Comparison of ENCODE assay signal across 2 cellular contexts in the genomic region with DNA sequence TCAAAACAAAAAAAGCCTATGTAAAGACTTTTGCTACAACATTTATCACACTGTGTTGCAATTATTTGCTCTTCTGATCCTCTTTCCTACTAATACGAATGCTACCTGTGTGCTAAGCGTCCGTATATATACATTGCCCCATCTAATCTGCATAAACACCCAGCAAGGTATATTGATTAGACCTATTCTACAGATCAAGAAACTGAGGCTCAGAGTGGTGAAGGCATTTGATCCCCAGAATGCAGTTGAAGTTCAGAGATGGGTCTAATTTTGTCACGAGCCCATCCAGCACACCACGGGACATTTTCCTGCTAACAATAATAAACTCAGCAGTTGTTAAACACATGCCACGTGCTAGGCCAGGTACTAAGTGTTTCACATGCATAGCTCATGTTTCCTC.
A peak's percentile ranks its signal among the peaks of the same experiment; 100 is the strongest.
TF ChIP-seq lines count a peak whose summit lies in the region.

No MANE protein-coding gene starts in this region.

TF ChIP-seq in HepG2, 621 proteins besides CTCF, POLR2A, EP300 and RAD21:
- TF ChIP-seq, protein P1, sequence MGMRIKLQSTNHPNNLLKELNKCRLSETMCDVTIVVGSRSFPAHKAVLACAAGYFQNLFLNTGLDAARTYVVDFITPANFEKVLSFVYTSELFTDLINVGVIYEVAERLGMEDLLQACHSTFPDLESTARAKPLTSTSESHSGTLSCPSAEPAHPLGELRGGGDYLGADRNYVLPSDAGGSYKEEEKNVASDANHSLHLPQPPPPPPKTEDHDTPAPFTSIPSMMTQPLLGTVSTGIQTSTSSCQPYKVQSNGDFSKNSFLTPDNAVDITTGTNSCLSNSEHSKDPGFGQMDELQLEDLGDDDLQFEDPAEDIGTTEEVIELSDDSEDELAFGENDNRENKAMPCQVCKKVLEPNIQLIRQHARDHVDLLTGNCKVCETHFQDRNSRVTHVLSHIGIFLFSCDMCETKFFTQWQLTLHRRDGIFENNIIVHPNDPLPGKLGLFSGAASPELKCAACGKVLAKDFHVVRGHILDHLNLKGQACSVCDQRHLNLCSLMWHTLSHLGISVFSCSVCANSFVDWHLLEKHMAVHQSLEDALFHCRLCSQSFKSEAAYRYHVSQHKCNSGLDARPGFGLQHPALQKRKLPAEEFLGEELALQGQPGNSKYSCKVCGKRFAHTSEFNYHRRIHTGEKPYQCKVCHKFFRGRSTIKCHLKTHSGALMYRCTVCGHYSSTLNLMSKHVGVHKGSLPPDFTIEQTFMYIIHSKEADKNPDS (CRISPR knock-in tag; IDR thresholded peaks at IDR 0.05) = no peak
- peak; percentile 85 for TF ChIP-seq ZNF629 (CRISPR knock-in tag; conservative IDR thresholded peaks at IDR 0.05)
- no peak for TF ChIP-seq MZF1 (CRISPR knock-in tag; IDR thresholded peaks at IDR 0.05; ENCODE audit: borderline replicate concordance)

TF ChIP-seq in K562, 482 proteins besides CTCF, POLR2A, EP300 and RAD21:
- TF ChIP-seq KDM5B (IDR thresholded peaks at IDR 0.05; ENCODE audit: insufficient replicate concordance, low read depth, low read length) (no peak), RBM25 (IDR thresholded peaks at IDR 0.05; ENCODE audit: low read depth, low read length, severe bottlenecking) (peak; percentile 75), ZNF277 (CRISPR knock-in tag; IDR thresholded peaks at IDR 0.05; ENCODE audit: borderline replicate concordance) (no peak), KDM1A (IDR thresholded peaks at IDR 0.05) (peak; percentile 33 to 50; a peak in 2 of 4 replicates), KDM4B (IDR thresholded peaks at IDR 0.05; ENCODE audit: borderline replicate concordance in 2 of 2, low read depth in 1 of 2) (no peak), CBX3 (IDR thresholded peaks at IDR 0.05; ENCODE audit: borderline replicate concordance in 1 of 2, low read length in 2 of 2) (no peak), THAP7 (CRISPR knock-in tag; IDR thresholded peaks at IDR 0.05) (no peak), BCOR (IDR thresholded peaks at IDR 0.05) (peak; percentile 79; the same call in 1 of the 2 replicates), NCOA6 (IDR thresholded peaks at IDR 0.05) (no peak), TGIF2 (CRISPR knock-in tag; IDR thresholded peaks at IDR 0.05) (no peak), RNF219 (CRISPR knock-in tag; IDR thresholded peaks at IDR 0.05) (no peak), ADNP (tag; IDR thresholded peaks at IDR 0.05) (peak; percentile 73; the same call in 1 of the 2 replicates), TEAD1 (CRISPR knock-in tag; IDR thresholded peaks at IDR 0.05) (no peak), RBM34 (IDR thresholded peaks at IDR 0.05; ENCODE audit: borderline replicate concordance, insufficient read depth, low read length) (no peak)
- TF ChIP-seq, protein P2, sequence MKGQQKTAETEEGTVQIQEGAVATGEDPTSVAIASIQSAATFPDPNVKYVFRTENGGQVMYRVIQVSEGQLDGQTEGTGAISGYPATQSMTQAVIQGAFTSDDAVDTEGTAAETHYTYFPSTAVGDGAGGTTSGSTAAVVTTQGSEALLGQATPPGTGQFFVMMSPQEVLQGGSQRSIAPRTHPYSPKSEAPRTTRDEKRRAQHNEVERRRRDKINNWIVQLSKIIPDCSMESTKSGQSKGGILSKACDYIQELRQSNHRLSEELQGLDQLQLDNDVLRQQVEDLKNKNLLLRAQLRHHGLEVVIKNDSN (CRISPR knock-in tag; IDR thresholded peaks at IDR 0.05) = no peak
